1 cellular context compared by ENCODE assay signal in genomic region chr5:90474235-90475107, GRCh38.
A peak's percentile ranks its signal among the peaks of the same experiment; 100 is the strongest.
TF ChIP-seq lines count a peak whose summit lies in the region.

MBLAC2 (minus strand) TSS chr5:90474771; CDS start chr5:90474292, 479 bp downstream.
POLR3G (plus strand) TSS chr5:90474864; CDS start chr5:90485568, 10,704 bp downstream.

TF ChIP-seq in Ishikawa, 13 proteins besides CTCF, POLR2A, EP300 and RAD21 (continued from another document):
- TF ChIP-seq TAF1 (IDR thresholded peaks at IDR 0.05; ENCODE audit: low read depth) (peak; percentile 64), TEAD4 (IDR thresholded peaks at IDR 0.05) (peak; percentile 14; the same call in 1 of the 2 replicates), EGR1 (IDR thresholded peaks at IDR 0.05) (peak; percentile 94)
